11 cellular contexts compared by ENCODE assay signal in the genomic region with DNA sequence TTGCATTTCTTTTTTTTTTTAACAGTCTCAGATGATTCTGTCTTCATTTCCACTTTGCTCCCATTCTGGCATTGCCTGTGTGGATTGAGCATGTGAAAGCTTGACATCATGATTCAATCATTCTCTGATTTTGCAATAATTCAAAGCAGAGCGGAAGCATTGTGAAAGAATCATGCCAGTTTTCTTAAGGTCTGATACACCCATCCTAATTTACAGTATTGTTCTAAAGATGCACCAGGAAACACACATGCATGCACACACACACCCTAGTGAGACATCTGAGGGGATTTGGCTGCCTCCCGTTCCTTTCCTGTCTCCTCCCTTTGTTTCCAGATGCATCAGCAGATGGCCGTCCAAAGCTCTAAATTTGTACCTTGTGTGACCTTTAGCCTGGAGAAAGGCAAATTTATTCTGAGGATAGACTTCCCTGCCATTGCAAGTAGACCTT.
DNase-seq lines count a peak whose midpoint lies in the region; ATAC-seq, FAIRE-seq and TF ChIP-seq lines count a peak whose summit lies in the region.
"Had no signal": no experiment of that assay in that cellular context is flagged by ENCODE, and none has a peak within 500 bp of the region (broad histone marks: within the 10 kb centered on the region; RNA-seq: fewer than 3 reads in every experiment).

No MANE protein-coding gene starts in this region.

- DNase-seq in SKM-1 treated with dmso at 0.1 percent for 144 hours (lab: John Stamatoyannopoulos, UW; ENCODE audit: unreplicated experiment): peak; percentile 45
- DNase-seq in SKM-1 (lab: John Stamatoyannopoulos, UW; ENCODE audit: unreplicated experiment): no peak
- peak; percentile 99 for DNase-seq in bronchial epithelial cell (ENCODE audit: low read depth)
- peak; percentile 83 for DNase-seq in kidney tubule cell (ENCODE audit: low spot score)
- no peak for DNase-seq in NCI-H2196 treated with DMSO at 0.1 percent for 48 hours (lab: John Stamatoyannopoulos, UW; ENCODE audit: unreplicated experiment)
- DNase-seq: 8988T, amygdala had no signal

- no peak overlapping the region for H3K4me3 ChIP-seq in bronchial epithelial cell (ENCODE audit: low read depth, low read length)

- peak; percentile 91 for FAIRE-seq in bronchial epithelial cell (lab: Jason Lieb, UNC)

- H3K36me3 ChIP-seq in bronchial epithelial cell (ENCODE audit: control insufficient read depth, insufficient read depth, low read length): no peaks in the 10 kb centered on the region

- no peak for TF ChIP-seq CTCF in bronchial epithelial cell (IDR thresholded peaks at IDR 0.05; ENCODE audit: insufficient read depth, low read length, severe bottlenecking)

- no peaks in the 10 kb centered on the region for H3K27me3 ChIP-seq in bronchial epithelial cell (ENCODE audit: control insufficient read depth, insufficient read depth, low read length)

- ATAC-seq in SK-N-SH treated with all-trans-retinoic acid at 6 μM for 48 hours (no peak), HG03045 (IDR thresholded peaks at IDR 0.05; ENCODE audit: unreplicated experiment) (no peak), GM19455 (IDR thresholded peaks at IDR 0.05; ENCODE audit: unreplicated experiment) (no peak)
- ATAC-seq: stimulated activated memory B cell treated with anti-CD40 and anti-IgM and Interleukin-4, amounts not matched to agents 10 μg/mL and 1 μg/mL and 100 μg/mL, for 72 hours had no signal

TF ChIP-seq in SK-N-SH treated with all-trans-retinoic acid at 6 μM for 48 hours, 23 proteins besides CTCF, POLR2A, EP300 and RAD21:
- TF ChIP-seq ISL1 (CRISPR knock-in tag; IDR thresholded peaks at IDR 0.05): no peak
- TF ChIP-seq CSDC2 (CRISPR knock-in tag; IDR thresholded peaks at IDR 0.05): no peak
- TF ChIP-seq, protein P1, sequence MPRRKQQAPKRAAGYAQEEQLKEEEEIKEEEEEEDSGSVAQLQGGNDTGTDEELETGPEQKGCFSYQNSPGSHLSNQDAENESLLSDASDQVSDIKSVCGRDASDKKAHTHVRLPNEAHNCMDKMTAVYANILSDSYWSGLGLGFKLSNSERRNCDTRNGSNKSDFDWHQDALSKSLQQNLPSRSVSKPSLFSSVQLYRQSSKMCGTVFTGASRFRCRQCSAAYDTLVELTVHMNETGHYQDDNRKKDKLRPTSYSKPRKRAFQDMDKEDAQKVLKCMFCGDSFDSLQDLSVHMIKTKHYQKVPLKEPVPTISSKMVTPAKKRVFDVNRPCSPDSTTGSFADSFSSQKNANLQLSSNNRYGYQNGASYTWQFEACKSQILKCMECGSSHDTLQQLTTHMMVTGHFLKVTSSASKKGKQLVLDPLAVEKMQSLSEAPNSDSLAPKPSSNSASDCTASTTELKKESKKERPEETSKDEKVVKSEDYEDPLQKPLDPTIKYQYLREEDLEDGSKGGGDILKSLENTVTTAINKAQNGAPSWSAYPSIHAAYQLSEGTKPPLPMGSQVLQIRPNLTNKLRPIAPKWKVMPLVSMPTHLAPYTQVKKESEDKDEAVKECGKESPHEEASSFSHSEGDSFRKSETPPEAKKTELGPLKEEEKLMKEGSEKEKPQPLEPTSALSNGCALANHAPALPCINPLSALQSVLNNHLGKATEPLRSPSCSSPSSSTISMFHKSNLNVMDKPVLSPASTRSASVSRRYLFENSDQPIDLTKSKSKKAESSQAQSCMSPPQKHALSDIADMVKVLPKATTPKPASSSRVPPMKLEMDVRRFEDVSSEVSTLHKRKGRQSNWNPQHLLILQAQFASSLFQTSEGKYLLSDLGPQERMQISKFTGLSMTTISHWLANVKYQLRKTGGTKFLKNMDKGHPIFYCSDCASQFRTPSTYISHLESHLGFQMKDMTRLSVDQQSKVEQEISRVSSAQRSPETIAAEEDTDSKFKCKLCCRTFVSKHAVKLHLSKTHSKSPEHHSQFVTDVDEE (CRISPR knock-in tag; IDR thresholded peaks at IDR 0.05): no peak
- TF ChIP-seq ARNTL (CRISPR knock-in tag; IDR thresholded peaks at IDR 0.05; ENCODE audit: borderline replicate concordance, low read depth): no peak
- no peak for TF ChIP-seq ESRRG (CRISPR knock-in tag; IDR thresholded peaks at IDR 0.05)
- TF ChIP-seq RARB (CRISPR knock-in tag; IDR thresholded peaks at IDR 0.05): no peak

Comparison
In these comparisons a context has a peak if more than half of its experiments do, and no peak if none do; other contexts are left out.
1. DNase-seq: peak in SKM-1 treated with dmso at 0.1 percent for 144 hours (single experiment), bronchial epithelial cell (single experiment) and kidney tubule cell (single experiment); none in SKM-1 (single experiment) and NCI-H2196 treated with DMSO at 0.1 percent for 48 hours (single experiment).